Comparison of ENCODE assay signal across 1 cellular context in the genomic region with DNA sequence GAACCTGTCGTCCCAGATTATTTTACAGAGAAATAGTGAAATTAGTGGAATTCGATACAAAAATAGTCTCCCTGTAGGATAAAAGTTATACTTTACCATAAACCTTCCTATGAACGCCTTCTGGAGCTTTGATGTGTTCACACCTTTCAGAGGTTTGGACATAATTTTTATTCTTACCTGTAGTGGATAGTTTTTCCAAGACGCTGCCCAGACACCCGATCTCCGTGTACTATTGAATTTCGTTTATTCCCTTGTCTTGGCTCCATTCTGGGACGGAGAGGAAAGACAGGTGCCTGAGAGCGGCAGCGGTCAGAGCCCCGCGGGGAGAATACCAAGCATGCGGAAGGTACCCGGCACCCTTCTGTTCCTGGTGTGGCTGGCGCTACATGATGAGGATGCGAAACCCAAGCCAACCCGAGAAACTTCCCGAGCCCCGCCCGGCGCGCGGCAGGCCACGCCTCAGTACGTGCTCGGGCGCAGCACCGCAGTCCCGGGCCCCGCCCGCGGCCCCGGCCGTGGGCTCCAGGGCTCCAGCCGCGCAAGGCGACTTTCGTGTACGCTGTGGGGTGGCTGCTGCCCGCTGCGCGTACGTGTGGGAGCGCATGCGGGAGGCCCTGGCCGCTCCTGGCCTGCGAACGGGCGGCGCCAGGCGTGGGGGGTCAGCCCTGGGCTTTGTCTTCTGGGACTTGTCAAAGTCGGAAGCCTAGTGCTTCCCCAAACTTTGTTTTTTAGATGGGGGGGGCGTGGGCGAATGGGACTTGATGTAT.
A peak's percentile ranks its signal among the peaks of the same experiment; 100 is the strongest.
TF ChIP-seq lines count a peak whose summit lies in the region.

No MANE protein-coding gene starts in this region.

TF ChIP-seq in HEK293, 187 proteins besides CTCF, POLR2A, EP300 and RAD21 (continued from another document):
- TF ChIP-seq, protein P1, sequence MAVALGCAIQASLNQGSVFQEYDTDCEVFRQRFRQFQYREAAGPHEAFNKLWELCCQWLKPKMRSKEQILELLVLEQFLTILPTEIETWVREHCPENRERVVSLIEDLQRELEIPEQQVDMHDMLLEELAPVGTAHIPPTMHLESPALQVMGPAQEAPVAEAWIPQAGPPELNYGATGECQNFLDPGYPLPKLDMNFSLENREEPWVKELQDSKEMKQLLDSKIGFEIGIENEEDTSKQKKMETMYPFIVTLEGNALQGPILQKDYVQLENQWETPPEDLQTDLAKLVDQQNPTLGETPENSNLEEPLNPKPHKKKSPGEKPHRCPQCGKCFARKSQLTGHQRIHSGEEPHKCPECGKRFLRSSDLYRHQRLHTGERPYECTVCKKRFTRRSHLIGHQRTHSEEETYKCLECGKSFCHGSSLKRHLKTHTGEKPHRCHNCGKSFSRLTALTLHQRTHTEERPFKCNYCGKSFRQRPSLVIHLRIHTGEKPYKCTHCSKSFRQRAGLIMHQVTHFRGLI (tag by site-specific recombination; IDR thresholded peaks at IDR 0.05) = peak; percentile 86
- TF ChIP-seq ZBTB48 (tag by site-specific recombination; IDR thresholded peaks at IDR 0.05) = no peak
- peak; percentile 74; the same call in 1 of the 2 replicates for TF ChIP-seq ZNF610 (tag by site-specific recombination; IDR thresholded peaks at IDR 0.05; ENCODE audit: borderline replicate concordance)
- TF ChIP-seq, protein P2, sequence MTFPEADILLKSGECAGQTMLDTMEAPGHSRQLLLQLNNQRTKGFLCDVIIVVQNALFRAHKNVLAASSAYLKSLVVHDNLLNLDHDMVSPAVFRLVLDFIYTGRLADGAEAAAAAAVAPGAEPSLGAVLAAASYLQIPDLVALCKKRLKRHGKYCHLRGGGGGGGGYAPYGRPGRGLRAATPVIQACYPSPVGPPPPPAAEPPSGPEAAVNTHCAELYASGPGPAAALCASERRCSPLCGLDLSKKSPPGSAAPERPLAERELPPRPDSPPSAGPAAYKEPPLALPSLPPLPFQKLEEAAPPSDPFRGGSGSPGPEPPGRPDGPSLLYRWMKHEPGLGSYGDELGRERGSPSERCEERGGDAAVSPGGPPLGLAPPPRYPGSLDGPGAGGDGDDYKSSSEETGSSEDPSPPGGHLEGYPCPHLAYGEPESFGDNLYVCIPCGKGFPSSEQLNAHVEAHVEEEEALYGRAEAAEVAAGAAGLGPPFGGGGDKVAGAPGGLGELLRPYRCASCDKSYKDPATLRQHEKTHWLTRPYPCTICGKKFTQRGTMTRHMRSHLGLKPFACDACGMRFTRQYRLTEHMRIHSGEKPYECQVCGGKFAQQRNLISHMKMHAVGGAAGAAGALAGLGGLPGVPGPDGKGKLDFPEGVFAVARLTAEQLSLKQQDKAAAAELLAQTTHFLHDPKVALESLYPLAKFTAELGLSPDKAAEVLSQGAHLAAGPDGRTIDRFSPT (tag by site-specific recombination; IDR thresholded peaks at IDR 0.05) = no peak
- TF ChIP-seq OSR2 (tag by site-specific recombination; IDR thresholded peaks at IDR 0.05) = peak; percentile 50
- TF ChIP-seq KLF1 (tag by site-specific recombination; IDR thresholded peaks at IDR 0.05) = peak; percentile 63
- TF ChIP-seq, protein P3, sequence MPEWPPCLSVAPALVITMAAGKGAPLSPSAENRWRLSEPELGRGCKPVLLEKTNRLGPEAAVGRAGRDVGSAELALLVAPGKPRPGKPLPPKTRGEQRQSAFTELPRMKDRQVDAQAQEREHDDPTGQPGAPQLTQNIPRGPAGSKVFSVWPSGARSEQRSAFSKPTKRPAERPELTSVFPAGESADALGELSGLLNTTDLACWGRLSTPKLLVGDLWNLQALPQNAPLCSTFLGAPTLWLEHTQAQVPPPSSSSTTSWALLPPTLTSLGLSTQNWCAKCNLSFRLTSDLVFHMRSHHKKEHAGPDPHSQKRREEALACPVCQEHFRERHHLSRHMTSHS (tag by site-specific recombination; IDR thresholded peaks at IDR 0.05) = no peak
- TF ChIP-seq, protein P4, sequence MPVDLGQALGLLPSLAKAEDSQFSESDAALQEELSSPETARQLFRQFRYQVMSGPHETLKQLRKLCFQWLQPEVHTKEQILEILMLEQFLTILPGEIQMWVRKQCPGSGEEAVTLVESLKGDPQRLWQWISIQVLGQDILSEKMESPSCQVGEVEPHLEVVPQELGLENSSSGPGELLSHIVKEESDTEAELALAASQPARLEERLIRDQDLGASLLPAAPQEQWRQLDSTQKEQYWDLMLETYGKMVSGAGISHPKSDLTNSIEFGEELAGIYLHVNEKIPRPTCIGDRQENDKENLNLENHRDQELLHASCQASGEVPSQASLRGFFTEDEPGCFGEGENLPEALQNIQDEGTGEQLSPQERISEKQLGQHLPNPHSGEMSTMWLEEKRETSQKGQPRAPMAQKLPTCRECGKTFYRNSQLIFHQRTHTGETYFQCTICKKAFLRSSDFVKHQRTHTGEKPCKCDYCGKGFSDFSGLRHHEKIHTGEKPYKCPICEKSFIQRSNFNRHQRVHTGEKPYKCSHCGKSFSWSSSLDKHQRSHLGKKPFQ (tag by site-specific recombination; IDR thresholded peaks at IDR 0.05) = peak; percentile 57; the same call in 1 of the 2 replicates
- TF ChIP-seq ZNF169 (tag by site-specific recombination; IDR thresholded peaks at IDR 0.05) = no peak
- TF ChIP-seq ZNF596 (tag by site-specific recombination; IDR thresholded peaks at IDR 0.05) = peak; percentile 37; the same call in 1 of the 2 replicates
- 0 out of 2 replicates have a peak, but pooled peaks have one; percentile 39 for TF ChIP-seq ZEB2 (tag by site-specific recombination; IDR thresholded peaks at IDR 0.05)
- 0 out of 2 replicates have a peak, but pooled peaks have one; percentile 5 for TF ChIP-seq ZBTB6 (tag by site-specific recombination; IDR thresholded peaks at IDR 0.05)
- no peak for TF ChIP-seq ZNF114 (tag by site-specific recombination; IDR thresholded peaks at IDR 0.05)
- TF ChIP-seq ZBTB26 (tag by site-specific recombination; optimal IDR thresholded peaks at IDR 0.05) = peak; percentile 85
- TF ChIP-seq ZNF692 (tag by site-specific recombination; IDR thresholded peaks at IDR 0.05) = peak; percentile 14; the same call in 1 of the 2 replicates
- no peak for TF ChIP-seq ZNF549 (tag by site-specific recombination; IDR thresholded peaks at IDR 0.05)
- TF ChIP-seq GLIS1 (tag by site-specific recombination; IDR thresholded peaks at IDR 0.05) = peak; percentile 98
- 0 out of 2 replicates have a peak, but pooled peaks have one; percentile 29 for TF ChIP-seq KLF7 (tag by site-specific recombination; IDR thresholded peaks at IDR 0.05; ENCODE audit: borderline replicate concordance)
- 0 out of 2 replicates have a peak, but pooled peaks have one; percentile 66 for TF ChIP-seq ZSCAN5A (tag by site-specific recombination; IDR thresholded peaks at IDR 0.05)
- TF ChIP-seq KLF10 (tag by site-specific recombination; IDR thresholded peaks at IDR 0.05) = peak; percentile 69; the same call in 1 of the 2 replicates
- peak; percentile 31 for TF ChIP-seq ZNF423 (tag by site-specific recombination; IDR thresholded peaks at IDR 0.05)
- TF ChIP-seq KLF8 (tag by site-specific recombination; IDR thresholded peaks at IDR 0.05) = peak; percentile 66
- TF ChIP-seq, protein P5, sequence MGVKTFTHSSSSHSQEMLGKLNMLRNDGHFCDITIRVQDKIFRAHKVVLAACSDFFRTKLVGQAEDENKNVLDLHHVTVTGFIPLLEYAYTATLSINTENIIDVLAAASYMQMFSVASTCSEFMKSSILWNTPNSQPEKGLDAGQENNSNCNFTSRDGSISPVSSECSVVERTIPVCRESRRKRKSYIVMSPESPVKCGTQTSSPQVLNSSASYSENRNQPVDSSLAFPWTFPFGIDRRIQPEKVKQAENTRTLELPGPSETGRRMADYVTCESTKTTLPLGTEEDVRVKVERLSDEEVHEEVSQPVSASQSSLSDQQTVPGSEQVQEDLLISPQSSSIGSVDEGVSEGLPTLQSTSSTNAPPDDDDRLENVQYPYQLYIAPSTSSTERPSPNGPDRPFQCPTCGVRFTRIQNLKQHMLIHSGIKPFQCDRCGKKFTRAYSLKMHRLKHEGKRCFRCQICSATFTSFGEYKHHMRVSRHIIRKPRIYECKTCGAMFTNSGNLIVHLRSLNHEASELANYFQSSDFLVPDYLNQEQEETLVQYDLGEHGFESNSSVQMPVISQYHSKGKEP (tag by site-specific recombination; IDR thresholded peaks at IDR 0.05) = 0 out of 2 replicates have a peak, but pooled peaks have one; percentile 19
- TF ChIP-seq ZNF366 (tag by site-specific recombination; conservative IDR thresholded peaks at IDR 0.05) = 0 out of 2 replicates have a peak, but pooled peaks have one; percentile 21
- TF ChIP-seq ZIC2 (tag by site-specific recombination; IDR thresholded peaks at IDR 0.05) = peak; percentile 92
- TF ChIP-seq ZBTB20 (tag by site-specific recombination; IDR thresholded peaks at IDR 0.05) = peak; percentile 95
